ENCODE assay signal across 21 cellular contexts in genomic region chr3:118544458-118544857, GRCh38.
A peak's percentile ranks its signal among the peaks of the same experiment; 100 is the strongest.
DNase-seq lines count a peak whose midpoint lies in the region; ATAC-seq and TF ChIP-seq lines count a peak whose summit lies in the region.
"Had no signal": no experiment of that assay in that cellular context is flagged by ENCODE, and none has a peak within 500 bp of the region (broad histone marks: within the 10 kb centered on the region; RNA-seq: fewer than 3 reads in every experiment).

No MANE protein-coding gene starts in this region.

- TF ChIP-seq CTCF in colonic mucosa (IDR thresholded peaks at IDR 0.05) (no peak), mucosa of descending colon (IDR thresholded peaks at IDR 0.05) (no peak)

- H3K4me3 ChIP-seq in MG63 (no peak overlapping the region), colonic mucosa (no peak overlapping the region), mucosa of descending colon (no peak overlapping the region), HAP-1 (no peak overlapping the region)
- H3K4me3 ChIP-seq: body of pancreas, GM23248, neural progenitor cell had no signal

- no peaks in the 10 kb centered on the region for H3K9me3 Mint-ChIP-seq in activated CD4-positive, alpha-beta T cell treated with anti-CD3 and anti-CD28 coated beads, Interleukin-2, amount 10 ng/mL, durations not matched to agents 24 days and 14 days
- H3K9me3 Mint-ChIP-seq: activated naive CD4-positive, alpha-beta T cell treated with anti-CD3 and anti-CD28 coated beads, Interleukin-2, amount 10 ng/mL, durations not matched to agents 7 days and 5 days; neural progenitor cell; T-helper 2 cell treated with Interferon-gamma antibody and Interleukin-4, amounts not matched to agents 5 μg/mL and 100 μg/mL, for 36 hours had no signal

- H3K9ac ChIP-seq in colonic mucosa (ENCODE audit: low read depth in 2 of 2, low read length in 2 of 2) = no peak overlapping the region
- H3K9ac ChIP-seq: GM23248, neural progenitor cell had no signal

- H3K36me3 ChIP-seq in MG63 (no peaks in the 10 kb centered on the region), colonic mucosa (no peaks in the 10 kb centered on the region), mucosa of descending colon (ENCODE audit: low read depth) (no peaks in the 10 kb centered on the region), HAP-1 (replicated peaks) (no peaks in the 10 kb centered on the region)
- H3K36me3 ChIP-seq: neural progenitor cell had no signal

- no peak overlapping the region for H3K4me3 Mint-ChIP-seq in activated CD4-positive, alpha-beta T cell treated with anti-CD3 and anti-CD28 coated beads, Interleukin-2, amount 10 ng/mL, durations not matched to agents 24 days and 14 days
- H3K4me3 Mint-ChIP-seq: activated naive CD4-positive, alpha-beta T cell treated with anti-CD3 and anti-CD28 coated beads, Interleukin-2, amount 10 ng/mL, durations not matched to agents 7 days and 5 days; B cell; immature natural killer cell; neural progenitor cell; T-helper 2 cell treated with Interferon-gamma antibody and Interleukin-4, amounts not matched to agents 5 μg/mL and 100 μg/mL, for 36 hours had no signal

- no peaks in the 10 kb centered on the region for H3K4me1 ChIP-seq in colonic mucosa
- H3K4me1 ChIP-seq in mucosa of descending colon (ENCODE audit: low read depth) = peaks cover 4% of the 10 kb centered on the region
- no peaks in the 10 kb centered on the region for H3K4me1 ChIP-seq in HAP-1
- H3K4me1 ChIP-seq: body of pancreas, neural progenitor cell had no signal

- H3K27ac ChIP-seq in colonic mucosa = peak overlapping the region; percentile 10
- H3K27ac ChIP-seq: body of pancreas, GM23248, neural progenitor cell had no signal

- peak; percentile 96 for ATAC-seq in mucosa of descending colon
- ATAC-seq: body of pancreas, right cardiac atrium had no signal

- no peaks in the 10 kb centered on the region for H3K27me3 Mint-ChIP-seq in activated CD4-positive, alpha-beta T cell treated with anti-CD3 and anti-CD28 coated beads, Interleukin-2, amount 10 ng/mL, durations not matched to agents 24 days and 14 days
- H3K27me3 Mint-ChIP-seq: activated naive CD4-positive, alpha-beta T cell treated with anti-CD3 and anti-CD28 coated beads, Interleukin-2, amount 10 ng/mL, durations not matched to agents 7 days and 5 days; B cell had no signal

- H3K27me3 ChIP-seq in MG63 = no peaks in the 10 kb centered on the region
- H3K27me3 ChIP-seq in colonic mucosa = no peaks in the 10 kb centered on the region
- no peaks in the 10 kb centered on the region for H3K27me3 ChIP-seq in HAP-1 (ENCODE audit: low read depth)
- H3K27me3 ChIP-seq: body of pancreas, neural progenitor cell had no signal

- intact Hi-C loops in colonic mucosa (cut with DNase I) (no loop called here), mucosa of descending colon (cut with DNase I, micrococcal nuclease) (no loop called here)
- intact Hi-C loops in activated CD4-positive, alpha-beta T cell treated with anti-CD3 and anti-CD28 coated beads, Interleukin-2, amount 10 ng/mL, durations not matched to agents 24 days and 14 days (cut with micrococcal nuclease) = no loop called here

- in situ Hi-C loops in HAP-1 (cut with MboI; ENCODE audit: low sequenced_read_pairs) = no loop called here

- DNase-seq in ELR (ENCODE audit: low read depth) (peak; percentile 3), MG63 (peak; percentile 20), colonic mucosa (peak; percentile 51), mucosa of descending colon (peak; percentile 59 to 65 (median 59)), AG08395 (ENCODE audit: low spot score) (no peak), HAP-1 (ENCODE audit: low spot score in 2 of 2) (no peak)
- DNase-seq in central memory CD4-positive, alpha-beta T cell = no peak
- no peak for DNase-seq in activated CD4-positive, alpha-beta T cell treated with anti-CD3 and anti-CD28 coated beads, Interleukin-2, amount 10 ng/mL, durations not matched to agents 24 days and 14 days
- DNase-seq: activated CD8-positive, alpha-beta memory T cell treated with anti-CD3 and anti-CD28 coated beads, Interleukin-2, amount 50 U/mL, for 48 hours; activated naive CD4-positive, alpha-beta T cell treated with anti-CD3 and anti-CD28 coated beads, Interleukin-2, amount 10 ng/mL, durations not matched to agents 7 days and 5 days; body of pancreas; DMS79; GM23248; immature natural killer cell; mesenchymal stem cell; NCI-H1048; NCI-H2107; right cardiac atrium had no signal

- H3K27ac Mint-ChIP-seq in activated CD4-positive, alpha-beta T cell treated with anti-CD3 and anti-CD28 coated beads, Interleukin-2, amount 10 ng/mL, durations not matched to agents 24 days and 14 days = no peak overlapping the region
- H3K27ac Mint-ChIP-seq: activated naive CD4-positive, alpha-beta T cell treated with anti-CD3 and anti-CD28 coated beads, Interleukin-2, amount 10 ng/mL, durations not matched to agents 7 days and 5 days; B cell; immature natural killer cell; neural progenitor cell; T-helper 2 cell treated with Interferon-gamma antibody and Interleukin-4, amounts not matched to agents 5 μg/mL and 100 μg/mL, for 36 hours had no signal

- no peaks in the 10 kb centered on the region for H3K4me1 Mint-ChIP-seq in activated CD4-positive, alpha-beta T cell treated with anti-CD3 and anti-CD28 coated beads, Interleukin-2, amount 10 ng/mL, durations not matched to agents 24 days and 14 days
- H3K4me1 Mint-ChIP-seq: activated naive CD4-positive, alpha-beta T cell treated with anti-CD3 and anti-CD28 coated beads, Interleukin-2, amount 10 ng/mL, durations not matched to agents 7 days and 5 days; B cell; immature natural killer cell had no signal

- no peaks in the 10 kb centered on the region for H3K9me3 ChIP-seq in MG63
- H3K9me3 ChIP-seq in colonic mucosa = no peaks in the 10 kb centered on the region
- H3K9me3 ChIP-seq in mucosa of descending colon = no peaks in the 10 kb centered on the region
- H3K9me3 ChIP-seq in HAP-1 = no peaks in the 10 kb centered on the region
- H3K9me3 ChIP-seq: body of pancreas had no signal

- H3K36me3 Mint-ChIP-seq in activated CD4-positive, alpha-beta T cell treated with anti-CD3 and anti-CD28 coated beads, Interleukin-2, amount 10 ng/mL, durations not matched to agents 24 days and 14 days (ENCODE audit: low read depth) = no peaks in the 10 kb centered on the region
- H3K36me3 Mint-ChIP-seq: activated naive CD4-positive, alpha-beta T cell treated with anti-CD3 and anti-CD28 coated beads, Interleukin-2, amount 10 ng/mL, durations not matched to agents 7 days and 5 days; immature natural killer cell; neural progenitor cell had no signal

Comparison
In these comparisons a context has a peak if more than half of its experiments do, and no peak if none do; other contexts are left out.
1. DNase-seq: peak in ELR (single experiment), MG63 (single experiment), colonic mucosa (single experiment) and mucosa of descending colon (3 of 3); none in central memory CD4-positive, alpha-beta T cell (single experiment), AG08395 (single experiment), activated CD4-positive, alpha-beta T cell treated with anti-CD3 and anti-CD28 coated beads, Interleukin-2, amount 10 ng/mL, durations not matched to agents 24 days and 14 days (single experiment) and HAP-1 (0 of 2).